In the genomic region with DNA sequence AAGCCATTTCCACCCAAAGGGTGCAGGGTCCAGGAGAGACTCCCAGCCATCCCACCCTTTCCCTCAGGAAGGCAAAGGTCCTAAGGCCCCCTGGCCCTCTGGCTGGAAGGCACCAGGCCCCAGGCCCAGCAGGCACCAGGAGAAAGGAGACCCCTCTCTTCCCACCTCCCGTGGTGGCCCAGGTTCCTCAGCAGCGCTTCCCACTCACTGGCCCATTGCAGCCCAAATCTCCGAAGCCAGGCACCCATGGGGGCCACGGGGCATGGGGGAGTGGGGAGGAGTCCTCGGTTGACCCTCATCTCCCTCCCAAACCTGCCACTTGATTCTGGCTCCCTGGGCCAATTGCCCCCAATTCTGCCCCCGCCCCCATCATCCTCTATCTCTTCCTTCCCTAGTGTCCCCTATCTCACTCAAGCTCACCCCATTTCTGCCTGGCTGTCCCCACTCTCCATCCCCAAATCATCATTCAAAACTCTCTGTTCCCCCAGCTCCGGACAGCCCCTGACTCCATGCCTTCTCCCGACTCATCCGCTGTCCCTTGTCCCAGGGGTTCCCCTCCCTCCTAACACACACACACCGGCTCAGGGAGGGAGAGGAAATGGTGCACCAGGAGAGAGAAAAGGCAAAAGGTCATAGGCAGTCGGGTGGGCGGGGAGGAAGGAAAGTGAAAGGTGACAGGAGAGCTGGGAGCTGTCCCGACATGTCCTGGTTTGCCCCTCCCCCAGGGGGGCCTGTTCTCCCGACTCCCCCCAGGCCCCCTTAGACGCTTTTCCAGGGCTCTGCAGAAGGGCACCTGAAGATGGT, we compare ENCODE assay signal across 8 cellular contexts. TPM values are rescaled to one million over a fixed set of nuclear protein-coding genes. Genes with fewer than 3 reads are reported as not detected.
DNase-seq lines count a peak whose midpoint lies in the region; ATAC-seq, FAIRE-seq and TF ChIP-seq lines count a peak whose summit lies in the region.

No MANE protein-coding gene starts in this region.

- H3K27me3 Mint-ChIP-seq in CD8-positive, alpha-beta T cell (ENCODE audit: low read depth), result peaks cover 16% of the 10 kb centered on the region

- peaks cover 24% of the 10 kb centered on the region for H3K4me1 ChIP-seq in CD8-positive, alpha-beta T cell (ENCODE audit: insufficient read depth, low read length)
- H3K4me1 ChIP-seq in esophagus muscularis mucosa (peaks cover 14 to 36% (median 33%) of the 10 kb centered on the region in 4 donors), pancreas (no peaks in the 10 kb centered on the region)

- TF ChIP-seq POLR2A in esophagus muscularis mucosa (IDR thresholded peaks at IDR 0.05; ENCODE audit: low read depth), result no peak

- no peaks in the 10 kb centered on the region for H3K27me3 ChIP-seq in CD8-positive, alpha-beta T cell (ENCODE audit: insufficient read depth, low read length)
- H3K27me3 ChIP-seq in esophagus muscularis mucosa (peaks cover 0 to 78% (median 10%) of the 10 kb centered on the region in 4 donors), pancreas (no peaks in the 10 kb centered on the region)

- no peak for ATAC-seq in CD8-positive, alpha-beta T cell
- peak; percentile 14 to 30 (median 22) for ATAC-seq in pancreas

- CTCF ChIA-PET in CD8-positive, alpha-beta T cell (lab: Charles Lee), result interaction anchor here (0.6 to 1.8 kb wide), 3 partner anchors 10 to 207 kb away, joined by 3 to 6 read pairs (median 3); no protein-coding TSS in a partner anchor
- CTCF ChIA-PET in RWPE1 (lab: Yijun Ruan, JAX), result no interaction called here

- no peak overlapping the region for H3K27ac Mint-ChIP-seq in CD8-positive, alpha-beta T cell

- intact Hi-C loops in CD8-positive, alpha-beta T cell (cut with DNase I, micrococcal nuclease), result no loop called here
- intact Hi-C loops in esophagus muscularis mucosa (cut with DNase I) (no loop called here), pancreas (cut with DNase I) (no loop called here)

- POLR2A ChIA-PET in CD8-positive, alpha-beta T cell (lab: Charles Lee), result no interaction called here
- POLR2A ChIA-PET in RWPE1 (lab: Yijun Ruan, JAX; ENCODE audit: low non-redundant PET), result no interaction called here

- TF ChIP-seq EP300 in esophagus muscularis mucosa (IDR thresholded peaks at IDR 0.05), result no peak

- peak overlapping the region; percentile 64 for H3K4me3 Mint-ChIP-seq in CD8-positive, alpha-beta T cell

- no peaks in the 10 kb centered on the region for H3K9me3 Mint-ChIP-seq in CD8-positive, alpha-beta T cell

- 66% methylated on average over 15 of the region's 15 CpGs for WGBS in esophagus muscularis mucosa
- 53 to 58% methylated on average over 14 to 15 of the region's 15 CpGs for WGBS in pancreas, 2 donors

- DNase-seq in CD8-positive, alpha-beta T cell, result no peak
- no peak for DNase-seq in RWPE1 (ENCODE audit: low spot score)
- no peak for DNase-seq in esophagus muscularis mucosa (ENCODE audit: extremely low spot score)
- no peak for DNase-seq in pancreas
- DNase-seq in SW 1271 (lab: John Stamatoyannopoulos, UW), result no peak
- no peak for DNase-seq in frontal cortex (ENCODE audit: low spot score in 2 of 2)
- no peak for DNase-seq in NOMO-1 treated with dmso at 0.1 percent for 144 hours (lab: John Stamatoyannopoulos, UW; ENCODE audit: unreplicated experiment)
- no peak for DNase-seq in KG1 (lab: John Stamatoyannopoulos, UW)

- H3K36me3 Mint-ChIP-seq in CD8-positive, alpha-beta T cell, result no peaks in the 10 kb centered on the region

- peaks cover 16% of the 10 kb centered on the region for H3K4me1 Mint-ChIP-seq in CD8-positive, alpha-beta T cell (ENCODE audit: low read depth)

- no peak for TF ChIP-seq CTCF in CD8-positive, alpha-beta T cell (IDR thresholded peaks at IDR 0.05)
- TF ChIP-seq CTCF in RWPE1 (conservative IDR thresholded peaks at IDR 0.05; ENCODE audit: low read depth), result no peak
- no peak for TF ChIP-seq CTCF in esophagus muscularis mucosa (IDR thresholded peaks at IDR 0.05)
- TF ChIP-seq CTCF in pancreas (IDR thresholded peaks at IDR 0.05), result no peak

- no peaks in the 10 kb centered on the region for H3K36me3 ChIP-seq in CD8-positive, alpha-beta T cell (ENCODE audit: insufficient read depth, low read length)
- H3K36me3 ChIP-seq in esophagus muscularis mucosa, result no peaks in the 10 kb centered on the region
- no peaks in the 10 kb centered on the region for H3K36me3 ChIP-seq in pancreas

- no peak for FAIRE-seq in pancreas (lab: Jason Lieb, UNC)
- no peak for FAIRE-seq in frontal cortex (lab: Jason Lieb, UNC)

- H3K27ac ChIP-seq in CD8-positive, alpha-beta T cell (ENCODE audit: low read depth, low read length), result no peak overlapping the region
- H3K27ac ChIP-seq in RWPE1, result peak overlapping the region; percentile 41; the same call in 1 of the 2 replicates
- peak overlapping the region in 2 of 4 donors; percentile 23 to 41 for H3K27ac ChIP-seq in esophagus muscularis mucosa (replicated peaks in 1 of 4)
- H3K27ac ChIP-seq in pancreas, result no peak overlapping the region

- peak overlapping the region; percentile 59 for H3K4me3 ChIP-seq in CD8-positive, alpha-beta T cell (ENCODE audit: low read depth, low read length)
- H3K4me3 ChIP-seq in esophagus muscularis mucosa (peak overlapping the region; percentile 52 to 63 (median 53)), pancreas (peak overlapping the region; percentile 12 to 57 (median 40))

- H3K9me3 ChIP-seq in CD8-positive, alpha-beta T cell (ENCODE audit: low read length), result no peaks in the 10 kb centered on the region
- H3K9me3 ChIP-seq in esophagus muscularis mucosa (no peaks in the 10 kb centered on the region), pancreas (no peaks in the 10 kb centered on the region)

RNA-seq across cellular contexts. Expression of a gene that starts 1.2 kb away (rescaled TPM):
- under 1 TPM; 0.30 to 0.42 TPM for total RNA-seq in CD8-positive, alpha-beta T cell
- 1 to 10 TPM in 2 of 4 donors, under 1 TPM in 2; 0.19 to 4.8 (median 1.6) TPM for total RNA-seq in esophagus muscularis mucosa
- total RNA-seq in pancreas, result 1 to 10 TPM in 4 of 6 donors, under 1 TPM in 2; 0.32 to 5.8 (median 1.5) TPM
- polyA plus RNA-seq in pancreas, result 1 to 10 TPM; 2.7 to 4.5 TPM
- total RNA-seq in frontal cortex, result not detected

RNA-seq across cellular contexts. Expression of a gene that starts 21.3 kb away (rescaled TPM):
- 10 to 100 TPM; 26.1 to 26.5 TPM for total RNA-seq in CD8-positive, alpha-beta T cell
- total RNA-seq in esophagus muscularis mucosa (1 to 10 TPM in 1 of 4 donors, under 1 TPM in 1, not detected in 2; 0.57 to 8.3 TPM), pancreas (1 to 10 TPM in 2 of 6 donors, under 1 TPM in 3, not detected in 1; 0.13 to 1.5 (median 0.38) TPM), frontal cortex (0.41 TPM)
- polyA plus RNA-seq in pancreas, result under 1 TPM; 0.23 to 0.26 TPM

RNA-seq across cellular contexts. Expression of a gene that starts 43.9 kb away (rescaled TPM):
- 10 to 100 TPM; 17.2 to 21.9 TPM for total RNA-seq in CD8-positive, alpha-beta T cell
- total RNA-seq in esophagus muscularis mucosa (10 to 100 TPM; 16.5 to 19.4 (median 17.8) TPM), pancreas (1 to 10 TPM; 1.8 to 7.3 (median 3.8) TPM), frontal cortex (2.4 TPM)
- polyA plus RNA-seq in pancreas, result 1 to 10 TPM; 7.3 to 8.3 TPM
